ENCODE assay signal across 25 cellular contexts in the genomic region with DNA sequence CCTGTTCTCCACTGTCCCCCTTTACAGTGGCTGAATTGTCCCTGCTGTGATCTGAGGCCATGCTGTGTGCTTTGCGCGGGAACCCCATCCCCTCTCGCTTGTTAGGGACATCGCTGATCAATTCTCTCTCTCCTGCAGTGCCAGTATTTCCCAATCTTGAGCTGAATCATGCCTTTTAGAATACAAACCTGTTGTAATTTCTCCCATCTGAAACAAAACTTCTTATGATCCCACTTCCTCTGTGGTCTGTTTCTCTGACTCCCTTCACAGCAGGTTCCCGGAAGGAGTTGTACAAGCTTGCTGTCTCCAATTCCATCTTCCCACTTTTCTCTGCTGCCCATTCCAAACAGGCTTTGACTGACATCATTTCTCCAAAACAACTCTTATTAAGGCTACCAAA. TPM values are rescaled to one million over a fixed set of nuclear protein-coding genes. Genes with fewer than 3 reads are reported as not detected.
DNase-seq lines count a peak whose midpoint lies in the region; TF ChIP-seq lines count a peak whose summit lies in the region.
"Had no signal": no experiment of that assay in that cellular context is flagged by ENCODE, and none has a peak within 500 bp of the region (broad histone marks: within the 10 kb centered on the region; RNA-seq: fewer than 3 reads in every experiment).

No MANE protein-coding gene starts in this region.

- no TSS peak for BruUV-seq in PC-9 (replicated peaks; lab: Mats Ljungman, UMichigan)

- H3K79me2 ChIP-seq in PC-9 (ENCODE audit: low read depth): no peaks in the 10 kb centered on the region

- 0 out of 2 replicates have a peak, but pooled peaks cover 8% of the 10 kb centered on the region for H3F3A ChIP-seq in PC-9 (ENCODE audit: insufficient read depth, low read depth)

- H3K36me3 ChIP-seq in PC-9 (ENCODE audit: low read depth) (no peaks in the 10 kb centered on the region), HAP-1 (replicated peaks) (no peaks in the 10 kb centered on the region)

- H3K4me3 ChIP-seq in PC-9: no peak overlapping the region
- no peak overlapping the region for H3K4me3 ChIP-seq in dorsolateral prefrontal cortex
- H3K4me3 ChIP-seq in HAP-1: no peak overlapping the region
- H3K4me3 ChIP-seq: lower lobe of right lung, upper lobe of right lung had no signal

- no peak overlapping the region for H2AFZ ChIP-seq in PC-9

- H4K20me1 ChIP-seq in PC-9 (ENCODE audit: insufficient read depth): no peaks in the 10 kb centered on the region

- peaks cover 12% of the 10 kb centered on the region for H3K4me1 ChIP-seq in PC-9 (replicated peaks; ENCODE audit: insufficient read depth)
- no peaks in the 10 kb centered on the region for H3K4me1 ChIP-seq in HAP-1
- H3K4me1 ChIP-seq: lower lobe of right lung, upper lobe of right lung had no signal

- TF ChIP-seq CTCF in PC-9 (conservative IDR thresholded peaks at IDR 0.05): no peak
- no peak for TF ChIP-seq CTCF in dorsolateral prefrontal cortex (IDR thresholded peaks at IDR 0.05 in 54 of 56, conservative IDR thresholded peaks at IDR 0.05 in 2 of 56; ENCODE audit: low read depth in 1 of 56, partially characterized antibody in 56 of 56)

- H3K4me2 ChIP-seq in PC-9: no peak overlapping the region; the same call in 1 of the 2 replicates

- CTCF ChIA-PET in PC-9 (lab: Charles Lee): no interaction called here

- intact Hi-C loops in PC-9 (cut with micrococcal nuclease; ENCODE audit: unreplicated experiment) (no loop called here), dorsolateral prefrontal cortex (cut with DNase I) (no loop called here)

- H3K27ac ChIP-seq in PC-9: peak overlapping the region; percentile 54
- H3K27ac ChIP-seq in dorsolateral prefrontal cortex: no peak overlapping the region
- H3K27ac ChIP-seq: HL-60, lower lobe of right lung, upper lobe of right lung had no signal

- no peaks in the 10 kb centered on the region for H3K9me2 ChIP-seq in PC-9 (ENCODE audit: insufficient read depth)

- POLR2A ChIA-PET in PC-9 (lab: Charles Lee; ENCODE audit: unreplicated experiment): no interaction called here

- in situ Hi-C loops in HAP-1 (cut with MboI; ENCODE audit: low sequenced_read_pairs): no loop called here

- DNase-seq in SKM-1 treated with dmso at 0.1 percent for 144 hours (lab: John Stamatoyannopoulos, UW; ENCODE audit: unreplicated experiment): peak; percentile 26
- no peak for DNase-seq in SKM-1 (lab: John Stamatoyannopoulos, UW; ENCODE audit: unreplicated experiment)
- DNase-seq in PC-9: peak in 1 of 2 experiments; percentile 45
- peak; percentile 14 for DNase-seq in fibroblast of gingiva (ENCODE audit: low read depth)
- no peak for DNase-seq in dorsolateral prefrontal cortex
- DNase-seq in D341Med (ENCODE audit: low spot score): no peak
- no peak for DNase-seq in HAP-1 (ENCODE audit: low spot score in 2 of 2)
- DNase-seq in activated CD4-positive, alpha-beta T cell treated with anti-CD3 and anti-CD28 coated beads for 1 hour: no peak
- DNase-seq: 8988T; activated CD8-positive, alpha-beta T cell treated with anti-CD3 and anti-CD28 coated beads, Interleukin-2, amount 10 ng/mL, durations not matched to agents 7 days and 5 days; activated naive CD4-positive, alpha-beta T cell treated with anti-CD3 and anti-CD28 coated beads for 36 hours; AML-193; CD4-positive, alpha-beta T cell; H7; hippocampal formation; lower lobe of right lung; naive thymus-derived CD8-positive, alpha-beta T cell; NCI-H1048; NCI-H1694 treated with DMSO at 0.1 percent for 48 hours; stimulated activated naive B cell treated with anti-CD40 and anti-IgM and Interleukin-4, amounts not matched to agents 10 μg/mL and 1 μg/mL and 100 μg/mL, for 72 hours; substantia nigra; upper lobe of right lung had no signal

- H3K27me3 ChIP-seq in PC-9 (ENCODE audit: insufficient read depth, low read depth) (no peaks in the 10 kb centered on the region), dorsolateral prefrontal cortex (peaks cover 0 to 4% (median 0%) of the 10 kb centered on the region in 45 donors), HAP-1 (ENCODE audit: low read depth) (no peaks in the 10 kb centered on the region)
- H3K27me3 ChIP-seq: upper lobe of right lung had no signal

- H3K9me3 ChIP-seq in PC-9 (ENCODE audit: insufficient read depth, low read depth): no peaks in the 10 kb centered on the region
- H3K9me3 ChIP-seq in HAP-1: no peaks in the 10 kb centered on the region
- H3K9me3 ChIP-seq: lower lobe of right lung, upper lobe of right lung had no signal

RNA-seq across cellular contexts. Expression of a gene that starts 16.8 kb away (rescaled TPM):
- total RNA-seq in PC-9 (2021): 1.8 and 2.2 TPM in 2 replicates
- 1 to 10 TPM in 27 of 120 experiments, under 1 TPM in 93; 0.21 to 2.5 (median 0.65) TPM for total RNA-seq in dorsolateral prefrontal cortex
- total RNA-seq: activated naive CD4-positive, alpha-beta T cell treated with anti-CD3 and anti-CD28 coated beads for 36 hours had no signal

RNA-seq across cellular contexts. Expression of a gene that starts 36.9 kb away (rescaled TPM):
- total RNA-seq in PC-9 (2021) (not detected in 2 replicates), dorsolateral prefrontal cortex (10 to 100 TPM in 98 of 120 experiments, 1 to 10 TPM in 22; 6.8 to 26.1 (median 12.6) TPM)
- total RNA-seq: activated CD8-positive, alpha-beta T cell treated with anti-CD3 and anti-CD28 coated beads, Interleukin-2, amount 10 ng/mL, durations not matched to agents 7 days and 5 days; activated naive CD4-positive, alpha-beta T cell treated with anti-CD3 and anti-CD28 coated beads for 36 hours; CD4-positive, alpha-beta T cell; naive thymus-derived CD8-positive, alpha-beta T cell; pulmonary artery endothelial cell; T-helper 2 cell treated with Interferon-gamma antibody and Interleukin-4, amounts not matched to agents 100 ng/mL and 5 ng/mL, for 36 hours had no signal

Comparison
In these comparisons a context has a peak if more than half of its experiments do, and no peak if none do; other contexts are left out.
1. DNase-seq: peak in SKM-1 treated with dmso at 0.1 percent for 144 hours (single experiment) and fibroblast of gingiva (single experiment); none in SKM-1 (single experiment), dorsolateral prefrontal cortex (0 of 10), D341Med (single experiment), HAP-1 (0 of 2) and activated CD4-positive, alpha-beta T cell treated with anti-CD3 and anti-CD28 coated beads for 1 hour (single experiment).